ENCODE assay signal across 9 cellular contexts in the genomic region with DNA sequence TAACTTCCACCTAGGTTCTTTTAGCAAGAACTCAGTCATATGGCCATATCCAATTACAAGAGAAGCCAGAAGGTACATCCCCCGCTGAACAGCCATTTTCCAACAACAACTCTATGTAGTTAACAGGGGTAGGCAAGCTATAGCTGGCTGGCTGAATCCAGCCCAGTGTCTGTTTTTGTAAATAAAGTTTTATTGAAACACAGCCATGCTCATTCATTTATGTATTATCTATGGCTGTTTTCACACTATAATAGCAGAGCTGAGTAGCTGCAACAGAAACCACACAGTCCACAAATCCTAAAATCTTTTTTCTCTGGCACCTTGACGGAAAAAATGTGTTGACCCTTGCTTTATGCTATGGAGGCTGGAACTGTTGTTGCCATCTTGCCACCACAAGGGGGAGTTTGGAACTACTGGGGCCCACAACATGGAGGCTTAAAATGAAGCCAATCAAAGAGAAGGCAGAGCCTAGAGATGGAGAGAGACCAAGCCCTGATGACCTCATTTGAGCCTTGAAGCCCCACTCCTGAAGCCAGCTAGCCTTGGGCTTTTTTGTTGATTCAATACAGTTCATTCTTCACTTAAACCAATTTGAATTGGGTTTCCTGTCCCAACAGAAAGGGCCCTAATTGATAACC. TPM values are rescaled to one million over a fixed set of nuclear protein-coding genes. Genes with fewer than 3 reads are reported as not detected.
A peak's percentile ranks its signal among the peaks of the same experiment; 100 is the strongest.
DNase-seq lines count a peak whose midpoint lies in the region; ATAC-seq and TF ChIP-seq lines count a peak whose summit lies in the region.
"Had no signal": no experiment of that assay in that cellular context is flagged by ENCODE, and none has a peak within 500 bp of the region (broad histone marks: within the 10 kb centered on the region; RNA-seq: fewer than 3 reads in every experiment).

No MANE protein-coding gene starts in this region.

- H3K9me3 ChIP-seq in CD4-positive, alpha-beta T cell (ENCODE audit: control insufficient read depth, low read length) = no peaks in the 10 kb centered on the region

- no peaks in the 10 kb centered on the region for H3K36me3 ChIP-seq in kidney epithelial cell (ENCODE audit: control insufficient read depth, insufficient read depth, low read length)

- H3K27ac Mint-ChIP-seq in CD4-positive, alpha-beta T cell = no peak overlapping the region
- H3K27ac Mint-ChIP-seq in activated T-helper 17 cell treated with anti-CD3 and anti-CD28 coated beads, Interleukin-2, amount 50 U/mL, for 72 hours = no peak overlapping the region

- H3K27ac ChIP-seq in CD4-positive, alpha-beta T cell (ENCODE audit: low read depth, low read length) = no peak overlapping the region
- H3K27ac ChIP-seq: skin epidermis had no signal

- peaks cover 6% of the 10 kb centered on the region for H3K4me1 Mint-ChIP-seq in CD4-positive, alpha-beta T cell (ENCODE audit: low read depth)
- peaks cover 5% of the 10 kb centered on the region for H3K4me1 Mint-ChIP-seq in activated T-helper 17 cell treated with anti-CD3 and anti-CD28 coated beads, Interleukin-2, amount 50 U/mL, for 72 hours

- no peak overlapping the region for H3K4me3 Mint-ChIP-seq in CD4-positive, alpha-beta T cell
- H3K4me3 Mint-ChIP-seq in activated T-helper 17 cell treated with anti-CD3 and anti-CD28 coated beads, Interleukin-2, amount 50 U/mL, for 72 hours = no peak overlapping the region

- H3K27me3 ChIP-seq in CD4-positive, alpha-beta T cell (ENCODE audit: control insufficient read depth, insufficient read depth, low read length) = no peaks in the 10 kb centered on the region
- H3K27me3 ChIP-seq in kidney epithelial cell (ENCODE audit: control insufficient read depth, insufficient read depth, low read length) = no peaks in the 10 kb centered on the region

- ATAC-seq in CD4-positive, alpha-beta T cell (ENCODE audit: poor library complexity) = no peak
- peak; percentile 81 for ATAC-seq in GM18498 (IDR thresholded peaks at IDR 0.05; ENCODE audit: unreplicated experiment)
- peak; percentile 66 for ATAC-seq in HG02588 (IDR thresholded peaks at IDR 0.05; ENCODE audit: unreplicated experiment)
- ATAC-seq in activated T-helper 17 cell treated with anti-CD3 and anti-CD28 coated beads, Interleukin-2, amount 50 U/mL, for 72 hours (replicated peaks) = peak; percentile 89

- no peaks in the 10 kb centered on the region for H3K27me3 Mint-ChIP-seq in CD4-positive, alpha-beta T cell
- no peaks in the 10 kb centered on the region for H3K27me3 Mint-ChIP-seq in activated T-helper 17 cell treated with anti-CD3 and anti-CD28 coated beads, Interleukin-2, amount 50 U/mL, for 72 hours

- peak; percentile 55 for TF ChIP-seq CTCF in CD4-positive, alpha-beta T cell (IDR thresholded peaks at IDR 0.05)
- TF ChIP-seq CTCF in kidney epithelial cell (IDR thresholded peaks at IDR 0.05; ENCODE audit: insufficient read depth, low read length, poor library complexity, severe bottlenecking) = peak; percentile 73

- CTCF ChIA-PET in CD4-positive, alpha-beta T cell (lab: Charles Lee) = interaction anchor here (1.0 kb wide), 1 partner anchor 73 kb away, joined by 3 read pairs; no protein-coding TSS in a partner anchor

- no peaks in the 10 kb centered on the region for H3K36me3 Mint-ChIP-seq in CD4-positive, alpha-beta T cell (ENCODE audit: low read depth)
- H3K36me3 Mint-ChIP-seq in activated T-helper 17 cell treated with anti-CD3 and anti-CD28 coated beads, Interleukin-2, amount 50 U/mL, for 72 hours (ENCODE audit: low read depth) = no peaks in the 10 kb centered on the region

- peak in 2 of 10 experiments; percentile 4 to 9 for DNase-seq in CD4-positive, alpha-beta T cell
- peak; percentile 55 for DNase-seq in M059J (ENCODE audit: low read depth)
- DNase-seq in kidney epithelial cell (ENCODE audit: low read depth) = no peak
- DNase-seq in NCI-H2107 (lab: John Stamatoyannopoulos, UW) = no peak
- no peak for DNase-seq in ureter (ENCODE audit: low spot score)

- H3K4me3 ChIP-seq in kidney epithelial cell (ENCODE audit: low read depth, low read length) = no peak overlapping the region
- H3K4me3 ChIP-seq: skin epidermis had no signal

- intact Hi-C loops in CD4-positive, alpha-beta T cell (cut with DNase I, micrococcal nuclease) = no loop called here

- POLR2A ChIA-PET in CD4-positive, alpha-beta T cell (lab: Charles Lee) = interaction anchor here (1.0 kb wide), 1 partner anchor 122 kb away, joined by 3 read pairs; no protein-coding TSS in a partner anchor

- H3K9me3 Mint-ChIP-seq in CD4-positive, alpha-beta T cell = no peaks in the 10 kb centered on the region
- H3K9me3 Mint-ChIP-seq in activated T-helper 17 cell treated with anti-CD3 and anti-CD28 coated beads, Interleukin-2, amount 50 U/mL, for 72 hours = no peaks in the 10 kb centered on the region

RNA-seq across cellular contexts. Expression of a gene that starts 33.3 kb away (rescaled TPM):
- 10 to 100 TPM; 50.3 to 54.3 TPM for total RNA-seq in CD4-positive, alpha-beta T cell
- 93.5 and 96.6 TPM in 2 replicates for total RNA-seq in M059J (2014; rRNA removed; shearing (Covaris generic))
- 100 to 1,000 TPM in 1 of 2 donors, 10 to 100 TPM in 1; 97.5 to 108 TPM for total RNA-seq in activated T-helper 17 cell treated with anti-CD3 and anti-CD28 coated beads, Interleukin-2, amount 50 U/mL, for 72 hours
- total RNA-seq in kidney epithelial cell (94.6 and 111 TPM in 2 replicates), ureter (106 TPM)

RNA-seq across cellular contexts. Expression of a gene that starts 51.2 kb away (rescaled TPM):
- 100 to 1,000 TPM; 273 to 302 TPM for total RNA-seq in CD4-positive, alpha-beta T cell
- total RNA-seq in M059J (2014; rRNA removed; shearing (Covaris generic)) = 152 and 462 TPM in 2 replicates
- 100 to 1,000 TPM; 115 to 119 TPM for total RNA-seq in activated T-helper 17 cell treated with anti-CD3 and anti-CD28 coated beads, Interleukin-2, amount 50 U/mL, for 72 hours
- 25.6 and 513 TPM in 2 replicates for total RNA-seq in kidney epithelial cell
- total RNA-seq in ureter = 140 TPM
